ENCODE assay signal across 3 cellular contexts in the genomic region with DNA sequence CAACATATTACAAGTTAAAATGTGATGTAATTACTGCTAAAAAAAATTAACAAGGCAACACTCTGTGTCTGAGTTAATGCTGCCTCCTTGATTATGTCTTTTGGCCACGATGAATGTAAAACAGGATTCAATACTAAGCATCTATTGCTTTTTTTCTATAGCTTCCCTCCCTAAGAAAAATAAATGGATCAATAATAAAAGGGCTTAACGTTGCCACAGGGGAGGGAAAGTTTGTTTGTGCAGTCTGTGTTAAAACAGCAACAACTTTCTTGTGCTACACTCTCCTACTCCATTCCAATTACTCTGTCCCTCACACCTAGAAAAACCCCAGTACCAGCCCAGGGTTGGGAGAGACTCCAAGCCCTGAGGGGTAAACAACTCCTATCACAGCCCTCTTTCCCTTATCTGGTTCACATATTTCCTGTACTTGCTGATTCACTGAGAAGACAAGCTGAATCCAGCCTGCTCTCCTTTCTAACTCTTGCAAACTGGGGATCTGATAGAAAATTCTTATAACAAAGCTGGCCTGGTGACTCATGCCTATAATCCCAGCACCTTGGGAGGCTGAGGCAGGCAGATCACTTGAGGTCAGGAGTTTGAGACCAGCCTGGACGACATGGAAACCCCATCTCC.
TF ChIP-seq lines count a peak whose summit lies in the region.

No MANE protein-coding gene starts in this region.

TF ChIP-seq in A549, 52 proteins besides CTCF, POLR2A, EP300 and RAD21:
- 0 out of 5 replicates have a peak, but pooled peaks of 1 of the 2 experiments have one; percentile 17 for TF ChIP-seq JUN (IDR thresholded peaks at IDR 0.05)
- peak; percentile 56; the same call in 1 of the 2 replicates for TF ChIP-seq FOSL2 (IDR thresholded peaks at IDR 0.05)
- peak; percentile 73 for TF ChIP-seq FOSL2 (CRISPR knock-in tag; IDR thresholded peaks at IDR 0.05)
- no peak for TF ChIP-seq CEBPB (IDR thresholded peaks at IDR 0.05)
- peak; percentile 32; the same call in 1 of the 2 replicates for TF ChIP-seq GATA3 (IDR thresholded peaks at IDR 0.05; ENCODE audit: borderline replicate concordance)

TF ChIP-seq in IMR-90, 13 proteins besides CTCF, POLR2A, EP300 and RAD21:
- TF ChIP-seq NFE2L2 (IDR thresholded peaks at IDR 0.05; ENCODE audit: low read depth, low read length): 0 out of 2 replicates have a peak, but pooled peaks have one; percentile 16
- TF ChIP-seq, protein P1, sequence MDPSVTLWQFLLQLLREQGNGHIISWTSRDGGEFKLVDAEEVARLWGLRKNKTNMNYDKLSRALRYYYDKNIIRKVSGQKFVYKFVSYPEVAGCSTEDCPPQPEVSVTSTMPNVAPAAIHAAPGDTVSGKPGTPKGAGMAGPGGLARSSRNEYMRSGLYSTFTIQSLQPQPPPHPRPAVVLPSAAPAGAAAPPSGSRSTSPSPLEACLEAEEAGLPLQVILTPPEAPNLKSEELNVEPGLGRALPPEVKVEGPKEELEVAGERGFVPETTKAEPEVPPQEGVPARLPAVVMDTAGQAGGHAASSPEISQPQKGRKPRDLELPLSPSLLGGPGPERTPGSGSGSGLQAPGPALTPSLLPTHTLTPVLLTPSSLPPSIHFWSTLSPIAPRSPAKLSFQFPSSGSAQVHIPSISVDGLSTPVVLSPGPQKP (IDR thresholded peaks at IDR 0.05; ENCODE audit: borderline replicate concordance, low read depth, low read length): no peak
- TF ChIP-seq RFX5 (IDR thresholded peaks at IDR 0.05; ENCODE audit: low read depth, low read length): no peak
TF ChIP-seq in IMR-90: peak in this region for 1.

TF ChIP-seq in GM12891, 5 proteins besides CTCF, POLR2A, EP300 and RAD21 (continued from another document):
- no peak for TF ChIP-seq PAX5 (IDR thresholded peaks at IDR 0.05; ENCODE audit: insufficient read depth, low read length, severe bottlenecking)
- TF ChIP-seq POLR2AphosphoS5 (IDR thresholded peaks at IDR 0.05; ENCODE audit: low read depth, low read length): no peak
- no peak for TF ChIP-seq TAF1 (IDR thresholded peaks at IDR 0.05; ENCODE audit: low read depth, low read length)
